17 cellular contexts compared by ENCODE assay signal in genomic region chr22:19593991-19594569, GRCh38.
A peak's percentile ranks its signal among the peaks of the same experiment; 100 is the strongest.
DNase-seq lines count a peak whose midpoint lies in the region; ATAC-seq lines count a peak whose summit lies in the region.
"Had no signal": no experiment of that assay in that cellular context is flagged by ENCODE, and none has a peak within 500 bp of the region (broad histone marks: within the 10 kb centered on the region; RNA-seq: fewer than 3 reads in every experiment).

No MANE protein-coding gene starts in this region.

- no peaks in the 10 kb centered on the region for H3K9me3 ChIP-seq in naive thymus-derived CD4-positive, alpha-beta T cell (ENCODE audit: control insufficient read depth in 2 of 3, low read length in 3 of 3)
- H3K9me3 ChIP-seq: BLaER1, Caco-2 had no signal

- no peaks in the 10 kb centered on the region for H3K36me3 ChIP-seq in naive thymus-derived CD4-positive, alpha-beta T cell (ENCODE audit: control insufficient read depth in 2 of 3, insufficient read depth in 3 of 3, low read length in 3 of 3)
- H3K36me3 ChIP-seq: BLaER1 had no signal

- H3K4me1 ChIP-seq in naive thymus-derived CD4-positive, alpha-beta T cell (ENCODE audit: control insufficient read depth in 2 of 2, insufficient read depth in 2 of 2, low read length in 2 of 2): peaks cover 11 to 38% of the 10 kb centered on the region in 2 donors
- H3K4me1 ChIP-seq: Caco-2 had no signal

- H3K27ac ChIP-seq in naive thymus-derived CD4-positive, alpha-beta T cell (ENCODE audit: low read depth, low read length): no peak overlapping the region
- H3K27ac ChIP-seq: BLaER1, GM23248 had no signal

- H3K27me3 Mint-ChIP-seq in activated naive CD4-positive, alpha-beta T cell treated with anti-CD3 and anti-CD28 coated beads for 36 hours (ENCODE audit: low read depth): no peaks in the 10 kb centered on the region
- H3K27me3 Mint-ChIP-seq in T-cell: peaks cover 0 to 2% of the 10 kb centered on the region in 2 donors
- no peaks in the 10 kb centered on the region for H3K27me3 Mint-ChIP-seq in naive thymus-derived CD4-positive, alpha-beta T cell

- no peak for ATAC-seq in T-cell (replicated peaks in 1 of 4)
- ATAC-seq in naive thymus-derived CD4-positive, alpha-beta T cell: no peak
- ATAC-seq: HCT116, HepG2 had no signal

- DNase-seq in activated naive CD4-positive, alpha-beta T cell treated with anti-CD3 and anti-CD28 coated beads for 36 hours: no peak
- no peak for DNase-seq in activated naive CD4-positive, alpha-beta T cell treated with Interleukin-2 at 50 U/mL for 16 hours
- DNase-seq in T-cell (no peak), NCI-H1092 (lab: John Stamatoyannopoulos, UW) (no peak)
- DNase-seq in naive thymus-derived CD4-positive, alpha-beta T cell: no peak
- no peak for DNase-seq in stimulated activated CD4-positive, alpha-beta T cell treated with anti-CD3 and anti-CD28 coated beads, Interleukin-2, amount 100 ng/mL, for 48 hours
- DNase-seq in stimulated activated CD4-positive, alpha-beta T cell treated with anti-CD3 and anti-CD28 coated beads, Interleukin-12 subunit alpha, Interleukin-12 subunit beta, amount 100 ng/mL, for 4 hours: no peak
- DNase-seq: 8988T; AML-193; Caco-2; CD4-positive, alpha-beta memory T cell; DND-41; GDM1; GM23248 had no signal

- H3K4me1 Mint-ChIP-seq in activated naive CD4-positive, alpha-beta T cell treated with anti-CD3 and anti-CD28 coated beads for 36 hours (ENCODE audit: low read depth): peaks cover 39% of the 10 kb centered on the region
- peaks cover 42 to 49% (median 44%) of the 10 kb centered on the region in 3 donors for H3K4me1 Mint-ChIP-seq in T-cell
- peaks cover 27 to 74% (median 53%) of the 10 kb centered on the region in 7 donors for H3K4me1 Mint-ChIP-seq in naive thymus-derived CD4-positive, alpha-beta T cell

- peak overlapping the region; percentile 20 for H3K27ac Mint-ChIP-seq in activated naive CD4-positive, alpha-beta T cell treated with anti-CD3 and anti-CD28 coated beads for 36 hours
- peak overlapping the region; percentile 65 to 71 for H3K27ac Mint-ChIP-seq in T-cell
- H3K27ac Mint-ChIP-seq in naive thymus-derived CD4-positive, alpha-beta T cell: peak overlapping the region in 8 of 9 donors; percentile 56 to 100 (median 91)

- H3K4me3 ChIP-seq in naive thymus-derived CD4-positive, alpha-beta T cell (ENCODE audit: low read length): no peak overlapping the region
- H3K4me3 ChIP-seq: BLaER1, GM23248 had no signal

- no peaks in the 10 kb centered on the region for H3K27me3 ChIP-seq in naive thymus-derived CD4-positive, alpha-beta T cell (ENCODE audit: control insufficient read depth in 2 of 2, insufficient read depth in 2 of 2, low read length in 2 of 2)
- H3K27me3 ChIP-seq: BLaER1 had no signal

- POLR2A ChIA-PET in T-cell (lab: Charles Lee): no interaction called here
- POLR2A ChIA-PET in naive thymus-derived CD4-positive, alpha-beta T cell (lab: Charles Lee): interaction anchor here (0.6 to 2.1 kb wide), 6 partner anchors 8 to 115 kb away, joined by 3 to 6 read pairs (median 4); partner anchors contain the start of genes CDC45 and UFD1

- H3K9me3 Mint-ChIP-seq in activated naive CD4-positive, alpha-beta T cell treated with anti-CD3 and anti-CD28 coated beads for 36 hours: no peaks in the 10 kb centered on the region
- no peaks in the 10 kb centered on the region for H3K9me3 Mint-ChIP-seq in T-cell
- H3K9me3 Mint-ChIP-seq in naive thymus-derived CD4-positive, alpha-beta T cell: peaks cover 0 to 5% (median 0%) of the 10 kb centered on the region in 11 donors
- H3K9me3 Mint-ChIP-seq: CD4-positive, alpha-beta memory T cell had no signal

- no peak overlapping the region for H3K4me3 Mint-ChIP-seq in activated naive CD4-positive, alpha-beta T cell treated with anti-CD3 and anti-CD28 coated beads for 36 hours
- H3K4me3 Mint-ChIP-seq in T-cell: no peak overlapping the region
- peak overlapping the region in 2 of 10 donors; percentile 34 to 37 for H3K4me3 Mint-ChIP-seq in naive thymus-derived CD4-positive, alpha-beta T cell
- H3K4me3 Mint-ChIP-seq: CD4-positive, alpha-beta memory T cell had no signal

- H3K36me3 Mint-ChIP-seq in activated naive CD4-positive, alpha-beta T cell treated with anti-CD3 and anti-CD28 coated beads for 36 hours (ENCODE audit: low read depth): no peaks in the 10 kb centered on the region
- H3K36me3 Mint-ChIP-seq in T-cell: no peaks in the 10 kb centered on the region
- H3K36me3 Mint-ChIP-seq in naive thymus-derived CD4-positive, alpha-beta T cell: peaks cover 0 to 6% (median 0%) of the 10 kb centered on the region in 5 donors
- H3K36me3 Mint-ChIP-seq: CD4-positive, alpha-beta memory T cell had no signal

- CTCF ChIA-PET in activated naive CD4-positive, alpha-beta T cell treated with anti-CD3 and anti-CD28 coated beads for 36 hours (lab: Charles Lee): interaction anchor here (1.3 kb wide), 1 partner anchor 36 kb away, joined by 3 read pairs; no protein-coding TSS in a partner anchor
- CTCF ChIA-PET in T-cell (lab: Charles Lee): no interaction called here
- CTCF ChIA-PET in naive thymus-derived CD4-positive, alpha-beta T cell (lab: Charles Lee): no interaction called here

- intact Hi-C loops in activated naive CD4-positive, alpha-beta T cell treated with anti-CD3 and anti-CD28 coated beads for 36 hours (cut with micrococcal nuclease): no loop called here
- intact Hi-C loops in naive thymus-derived CD4-positive, alpha-beta T cell (cut with micrococcal nuclease): loop anchor here in 1 of 2 donors (10.0 kb wide), 1 partner anchor 449 kb away; the partner anchor contains the start of gene ESS2

Comparison
In these comparisons a context has a peak if more than half of its experiments do, and no peak if none do; other contexts are left out.
1. H3K27ac Mint-ChIP-seq: peak in every context shown above with its lines; median percentile 91 in naive thymus-derived CD4-positive, alpha-beta T cell; 68 in T-cell; 20 in activated naive CD4-positive, alpha-beta T cell treated with anti-CD3 and anti-CD28 coated beads for 36 hours.